Comparison of ENCODE assay signal across 11 cellular contexts in the genomic region with DNA sequence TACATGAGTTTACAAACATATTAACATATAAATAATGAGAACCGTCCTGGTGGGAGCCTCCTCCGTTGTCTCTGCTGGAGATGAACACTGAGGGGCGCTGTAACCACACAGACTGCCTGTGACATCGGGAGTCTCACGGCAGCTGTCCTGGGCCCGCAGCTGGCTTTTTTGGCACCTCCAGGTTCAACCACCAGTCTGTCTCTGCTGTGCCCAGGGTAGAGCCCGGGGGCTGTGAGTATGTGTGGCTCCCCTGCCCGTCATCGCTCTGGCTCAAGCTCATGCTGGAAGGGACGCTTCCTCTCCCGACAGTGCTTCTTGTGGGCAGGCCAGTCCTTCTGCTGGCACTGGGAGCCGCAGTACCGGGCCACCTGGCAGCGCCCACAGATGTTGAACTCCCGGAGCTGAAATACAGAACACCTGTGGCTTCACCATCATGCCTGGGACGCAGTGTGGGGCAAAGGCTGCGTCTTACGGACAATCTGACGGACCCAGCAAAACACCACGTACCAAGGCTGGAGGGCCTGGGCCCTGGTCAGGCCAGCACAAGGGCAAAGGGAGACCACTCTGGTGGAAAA. TPM values are rescaled to one million over a fixed set of nuclear protein-coding genes. Genes with fewer than 3 reads are reported as not detected.
DNase-seq lines count a peak whose midpoint lies in the region; ATAC-seq, FAIRE-seq and TF ChIP-seq lines count a peak whose summit lies in the region.
"Had no signal": no experiment of that assay in that cellular context is flagged by ENCODE, and none has a peak within 500 bp of the region (broad histone marks: within the 10 kb centered on the region; RNA-seq: fewer than 3 reads in every experiment).

No MANE protein-coding gene starts in this region.

- WGBS in liver = 84% methylated on average over 20 of the region's 20 CpGs

- no peak overlapping the region for H3K9ac ChIP-seq in liver (ENCODE audit: low read depth in 1 of 2, low read length in 2 of 2)

- TF ChIP-seq RAD21 in liver (IDR thresholded peaks at IDR 0.05) = peak in 1 of 2 donors; percentile 75

- H3K4me3 ChIP-seq in liver (ENCODE audit: low read depth in 1 of 3, low read length in 3 of 3) (no peak overlapping the region), Peyer's patch (no peak overlapping the region)

- DNase-seq in D721Med (ENCODE audit: insufficient read length, low spot score) (no peak), HEK293T (ENCODE audit: extremely low spot score) (peak; percentile 48), WTC11 (ENCODE audit: low spot score) (peak; percentile 70), amniotic stem cell (lab: John Stamatoyannopoulos, UW) (no peak), Peyer's patch (no peak), occipital lobe (lab: John Stamatoyannopoulos, UW) (no peak), HPDE6-E6E7 (ENCODE audit: extremely low spot score) (no peak)
- DNase-seq: NCI-H1436, retina had no signal

- H3K9me3 Mint-ChIP-seq in WTC11 = no peaks in the 10 kb centered on the region
- H3K9me3 Mint-ChIP-seq: stimulated activated naive CD8-positive, alpha-beta T cell treated with anti-CD3 and anti-CD28 coated beads, Interleukin-15, Interleukin-2, amounts not matched to agents 100 ng/mL and 50 ng/mL, for 24 hours had no signal

- H3K36me3 ChIP-seq in liver (ENCODE audit: control insufficient read depth in 4 of 4, insufficient read depth in 3 of 4, low read depth in 1 of 4, low read length in 3 of 4) (peaks cover 7 to 30% (median 13%) of the 10 kb centered on the region in 4 donors), Peyer's patch (peaks cover 0 to 31% (median 0%) of the 10 kb centered on the region in 3 donors)

- CTCF ChIA-PET in HEK293T (lab: Yijun Ruan, JAX) = interaction anchor here (0.7 kb wide), 1 partner anchor 29 kb away, joined by 3 read pairs; no protein-coding TSS in a partner anchor
- CTCF ChIA-PET in WTC11 (lab: Charles Lee) = interaction anchor here (0.6 to 4.2 kb wide), 17 partner anchors 9 to 319 kb away, joined by 3 to 51 read pairs (median 4); partner anchors contain the start of genes EHMT1, MRPL41 and ZMYND19

- peak; percentile 13 for ATAC-seq in WTC11

- no peak overlapping the region for H3K4me3 Mint-ChIP-seq in WTC11
- H3K4me3 Mint-ChIP-seq: stimulated activated naive CD8-positive, alpha-beta T cell treated with anti-CD3 and anti-CD28 coated beads, Interleukin-15, Interleukin-2, amounts not matched to agents 100 ng/mL and 50 ng/mL, for 24 hours had no signal

- H3K27ac Mint-ChIP-seq in WTC11 = peak overlapping the region; percentile 68; the same call in 1 of the 2 replicates

- H3K27ac ChIP-seq in liver (ENCODE audit: low read depth in 1 of 2, low read length in 2 of 2) (no peak overlapping the region), Peyer's patch (no peak overlapping the region)

- H3K4me1 ChIP-seq in liver (ENCODE audit: control insufficient read depth in 4 of 4, insufficient read depth in 4 of 4, low read length in 3 of 4) (peaks cover 6 to 21% (median 7%) of the 10 kb centered on the region in 4 donors), Peyer's patch (peaks cover 0 to 11% (median 6%) of the 10 kb centered on the region in 4 donors)

- H3K27me3 ChIP-seq in liver (ENCODE audit: control insufficient read depth in 4 of 4, insufficient read depth in 4 of 4, low read length in 3 of 4) (no peaks in the 10 kb centered on the region), Peyer's patch (no peaks in the 10 kb centered on the region)

- peaks cover 25% of the 10 kb centered on the region for H3K4me1 Mint-ChIP-seq in WTC11

- peaks cover 30% of the 10 kb centered on the region for H3K36me3 Mint-ChIP-seq in WTC11

- H3K9me3 ChIP-seq in liver (ENCODE audit: control insufficient read depth in 4 of 4, low read length in 3 of 4) (no peaks in the 10 kb centered on the region), Peyer's patch (no peaks in the 10 kb centered on the region)

- TF ChIP-seq POLR2A in Peyer's patch (IDR thresholded peaks at IDR 0.05) = no peak

- TF ChIP-seq CTCF in D721Med (IDR thresholded peaks at IDR 0.05; ENCODE audit: insufficient read depth, missing control alignments) (peak; percentile 37), WTC11 (IDR thresholded peaks at IDR 0.05) (peak; percentile 53; the same call in 1 of the 2 replicates), liver (IDR thresholded peaks at IDR 0.05; ENCODE audit: low read depth, low read length, missing input control) (peak; percentile 26), Peyer's patch (IDR thresholded peaks at IDR 0.05) (peak in 3 of 6 experiments; percentile 36 to 43 (median 37))

- no peak for FAIRE-seq in D721Med (lab: Jason Lieb, UNC)

- POLR2A ChIA-PET in HEK293T (lab: Yijun Ruan, JAX) (interaction anchor here (1.2 to 2.4 kb wide), 3 partner anchors 9 to 36 kb away, joined by 5 to 15 read pairs (median 6); partner anchors contain the start of genes EHMT1 and ZMYND19), WTC11 (lab: Charles Lee) (interaction anchor here (1.4 kb wide), 1 partner anchor 8 kb away, joined by 4 read pairs; the partner anchor contains the start of gene ZMYND19)

- H3K27me3 Mint-ChIP-seq in WTC11 (ENCODE audit: low read depth) = no peaks in the 10 kb centered on the region
- H3K27me3 Mint-ChIP-seq: stimulated activated naive CD8-positive, alpha-beta T cell treated with anti-CD3 and anti-CD28 coated beads, Interleukin-15, Interleukin-2, amounts not matched to agents 100 ng/mL and 50 ng/mL, for 24 hours had no signal

TF ChIP-seq in HEK293T, 16 proteins besides CTCF, POLR2A, EP300 and RAD21:
- TF ChIP-seq SP1 (IDR thresholded peaks at IDR 0.05) (no peak), BHLHE40 (IDR thresholded peaks at IDR 0.05; ENCODE audit: borderline replicate concordance) (no peak), NFRKB (IDR thresholded peaks at IDR 0.05) (no peak), LEF1 (IDR thresholded peaks at IDR 0.05; ENCODE audit: borderline replicate concordance) (no peak), TARDBP (IDR thresholded peaks at IDR 0.05) (no peak), L3MBTL2 (conservative IDR thresholded peaks at IDR 0.05) (no peak), SUZ12 (IDR thresholded peaks at IDR 0.05) (no peak)

TF ChIP-seq in WTC11, 78 proteins besides CTCF, POLR2A, EP300 and RAD21 (continues in another document):
- TF ChIP-seq RORB (CRISPR knock-in tag; IDR thresholded peaks at IDR 0.05) = no peak
- TF ChIP-seq GTF2I (CRISPR knock-in tag; conservative IDR thresholded peaks at IDR 0.05) = no peak
- no peak for TF ChIP-seq ZNF512 (CRISPR knock-in tag; IDR thresholded peaks at IDR 0.05; ENCODE audit: borderline replicate concordance)
- no peak for TF ChIP-seq KAT7 (CRISPR knock-in tag; IDR thresholded peaks at IDR 0.05; ENCODE audit: borderline replicate concordance)
- no peak for TF ChIP-seq CREB1 (CRISPR knock-in tag; IDR thresholded peaks at IDR 0.05)
- TF ChIP-seq CBFB (CRISPR knock-in tag; IDR thresholded peaks at IDR 0.05; ENCODE audit: low read depth) = no peak

TF ChIP-seq in liver, 16 proteins besides CTCF, POLR2A, EP300 and RAD21 (continues in another document):
- TF ChIP-seq FOXA2 (IDR thresholded peaks at IDR 0.05) (no peak), TAF1 (conservative IDR thresholded peaks at IDR 0.05) (no peak), SP1 (IDR thresholded peaks at IDR 0.05) (no peak), GABPA (IDR thresholded peaks at IDR 0.05 in 1 of 2, conservative IDR thresholded peaks at IDR 0.05 in 1 of 2) (no peak), ATF3 (IDR thresholded peaks at IDR 0.05) (no peak), ZBTB33 (IDR thresholded peaks at IDR 0.05) (no peak)
- TF ChIP-seq, protein P1, sequence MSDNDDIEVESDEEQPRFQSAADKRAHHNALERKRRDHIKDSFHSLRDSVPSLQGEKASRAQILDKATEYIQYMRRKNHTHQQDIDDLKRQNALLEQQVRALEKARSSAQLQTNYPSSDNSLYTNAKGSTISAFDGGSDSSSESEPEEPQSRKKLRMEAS (IDR thresholded peaks at IDR 0.05) = no peak

RNA-seq across cellular contexts. Expression of gene DPH7, which starts 3.6 kb away (rescaled TPM):
- total RNA-seq in WTC11 (2021) (40.3 to 43.9 TPM (median 40.5 TPM) in 3 replicates), liver (10 to 100 TPM in 1 of 2 donors, 1 to 10 TPM in 1; 9.4 to 18.9 TPM), Peyer's patch (10 to 100 TPM; 21.9 to 52.5 (median 44.5) TPM), occipital lobe (26.5 TPM)
- 10 to 100 TPM in 1 of 2 donors, 1 to 10 TPM in 1; 7.9 to 15.1 TPM for polyA plus RNA-seq in liver

RNA-seq across cellular contexts. Expression of gene ZMYND19, which starts 7.9 kb away (rescaled TPM):
- 61.9 to 77.9 TPM (median 63.8 TPM) in 3 replicates for total RNA-seq in WTC11 (2021)
- total RNA-seq in liver = 1 to 10 TPM; 7.0 to 7.1 TPM
- 1 to 10 TPM; 2.4 to 7.0 TPM for polyA plus RNA-seq in liver
- 10 to 100 TPM in 2 of 4 donors, 1 to 10 TPM in 2; 8.8 to 16.8 (median 12.9) TPM for total RNA-seq in Peyer's patch
- total RNA-seq in occipital lobe = 17.9 TPM

RNA-seq across cellular contexts. Expression of gene ARRDC1, which starts 23.1 kb away (rescaled TPM):
- 41.2 to 48.3 TPM (median 41.3 TPM) in 3 replicates for total RNA-seq in WTC11 (2021)
- total RNA-seq in liver = 10 to 100 TPM in 1 of 2 donors, 1 to 10 TPM in 1; 9.8 to 31.6 TPM
- 10 to 100 TPM; 19.9 to 26.9 TPM for polyA plus RNA-seq in liver
- total RNA-seq in Peyer's patch = 100 to 1,000 TPM; 102 to 341 (median 175) TPM
- 9.5 TPM for total RNA-seq in occipital lobe

RNA-seq across cellular contexts. Expression of gene MRPL41, which starts 30.7 kb away (rescaled TPM):
- total RNA-seq in WTC11 (2021) (70.1 to 79.4 TPM (median 74.8 TPM) in 3 replicates), liver (10 to 100 TPM; 31.7 to 34.4 TPM), Peyer's patch (10 to 100 TPM; 55.3 to 89.5 (median 84.8) TPM), occipital lobe (20.0 TPM)
- 100 to 1,000 TPM in 1 of 2 donors, 10 to 100 TPM in 1; 64.3 to 120 TPM for polyA plus RNA-seq in liver

RNA-seq across cellular contexts. Expression of gene PNPLA7, which starts 32.2 kb away (rescaled TPM):
- total RNA-seq in WTC11 (2021) (1.3 to 1.6 TPM (median 1.6 TPM) in 3 replicates), liver (1 to 10 TPM in 1 of 2 donors, under 1 TPM in 1; 0.75 to 6.5 TPM), Peyer's patch (10 to 100 TPM; 11.4 to 48.6 (median 27.2) TPM), occipital lobe (0.94 TPM)
- polyA plus RNA-seq in liver = 1 to 10 TPM; 1.0 to 3.3 TPM

Comparison
In these comparisons a context has a peak if more than half of its experiments do, and no peak if none do; other contexts are left out.
1. DNase-seq: peak in HEK293T (single experiment) and WTC11 (single experiment); none in D721Med (single experiment), amniotic stem cell (single experiment), Peyer's patch (0 of 3), occipital lobe (single experiment) and HPDE6-E6E7 (single experiment).